Comparison of ENCODE assay signal across 8 cellular contexts in the genomic region with DNA sequence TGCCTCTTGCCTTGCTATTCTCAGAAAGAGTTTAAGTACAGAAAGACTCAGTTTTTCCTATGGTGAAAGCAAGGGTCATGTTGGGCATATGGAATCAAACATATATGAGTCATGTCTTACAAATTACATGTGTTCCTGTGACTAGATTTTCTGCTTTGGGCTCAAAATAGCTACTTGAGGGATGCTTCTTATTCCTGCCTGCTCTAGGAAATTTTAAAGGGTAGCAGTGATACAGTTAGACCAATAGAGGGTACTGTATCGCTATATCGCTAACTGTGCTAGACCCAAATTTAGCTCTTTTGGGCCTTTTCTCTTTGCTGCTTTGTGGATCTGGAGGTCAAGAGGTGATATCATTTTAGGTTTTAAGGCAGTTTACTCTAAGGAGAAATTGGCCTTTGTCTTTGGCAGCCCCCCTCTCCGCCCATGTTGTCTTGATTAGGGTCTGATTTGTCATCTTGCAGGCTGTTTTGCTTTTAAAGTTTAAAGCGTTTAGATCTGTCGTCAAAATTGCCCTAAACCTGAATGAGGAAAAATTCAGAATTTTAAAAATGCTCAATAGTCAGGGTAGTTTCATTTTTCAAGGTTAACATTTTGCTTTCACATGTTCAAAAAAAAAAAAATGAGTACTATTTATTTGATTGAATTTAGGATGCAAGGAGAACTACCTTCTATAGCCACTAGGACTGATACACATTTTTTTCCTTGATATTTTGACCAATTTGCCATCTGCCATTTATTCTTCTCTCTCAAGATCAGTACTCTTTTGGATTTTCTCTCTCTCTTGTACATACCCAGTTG. TPM values are rescaled to one million over a fixed set of nuclear protein-coding genes. Genes with fewer than 3 reads are reported as not detected.
DNase-seq lines count a peak whose midpoint lies in the region; ATAC-seq, FAIRE-seq and TF ChIP-seq lines count a peak whose summit lies in the region.

No MANE protein-coding gene starts in this region.

- TF ChIP-seq EP300 in tibial nerve (IDR thresholded peaks at IDR 0.05) = no peak

- no peak overlapping the region for H3K4ac ChIP-seq in neuronal stem cell (ENCODE audit: low read length)

- no peaks in the 10 kb centered on the region for H3K36me3 ChIP-seq in tibial nerve
- H3K36me3 ChIP-seq in neuronal stem cell (replicated peaks in 1 of 2; ENCODE audit: control insufficient read depth in 2 of 2, insufficient read depth in 2 of 2, low read length in 2 of 2) = peaks cover 0 to 6% of the 10 kb centered on the region in 2 donors

- no peaks in the 10 kb centered on the region for H3K9me3 ChIP-seq in tibial nerve
- no peaks in the 10 kb centered on the region for H3K9me3 ChIP-seq in neuronal stem cell (replicated peaks in 1 of 2; ENCODE audit: control insufficient read depth in 2 of 2, insufficient read depth in 1 of 2, low read depth in 1 of 2, low read length in 2 of 2)

- H3K4me1 ChIP-seq in tibial nerve = peaks cover 0 to 76% (median 34%) of the 10 kb centered on the region in 4 donors
- peaks cover 0 to 4% of the 10 kb centered on the region in 2 donors for H3K4me1 ChIP-seq in neuronal stem cell (ENCODE audit: control insufficient read depth in 2 of 2, insufficient read depth in 1 of 2, low read depth in 1 of 2, low read length in 2 of 2)

- no peak overlapping the region for H3K4me3 Mint-ChIP-seq in WTC11

- H3K79me1 ChIP-seq in neuronal stem cell (ENCODE audit: low read depth, low read length) = no peaks in the 10 kb centered on the region

- TF ChIP-seq POLR2A in tibial nerve (IDR thresholded peaks at IDR 0.05) = no peak

- no peak for DNase-seq in AG04449 (ENCODE audit: low read depth, low spot score)
- DNase-seq in GM19239 (ENCODE audit: insufficient read length, low spot score) = no peak
- no peak for DNase-seq in WTC11 (ENCODE audit: low spot score)
- DNase-seq in left cardiac atrium = no peak
- no peak for DNase-seq in tibial nerve (ENCODE audit: low spot score in 2 of 2)
- no peak for DNase-seq in left colon
- DNase-seq in neuronal stem cell (ENCODE audit: low spot score) = no peak

- H4K91ac ChIP-seq in neuronal stem cell (ENCODE audit: low read depth, low read length, poor library complexity) = no peak overlapping the region

- H2AFZ ChIP-seq in neuronal stem cell (ENCODE audit: low read length) = no peak overlapping the region

- H3K36me3 Mint-ChIP-seq in WTC11 = no peaks in the 10 kb centered on the region

- H3K27me3 Mint-ChIP-seq in WTC11 (ENCODE audit: low read depth) = no peaks in the 10 kb centered on the region

- no peak overlapping the region for H2BK120ac ChIP-seq in neuronal stem cell (ENCODE audit: low read depth, low read length)

- CTCF ChIA-PET in AG04449 (lab: Yijun Ruan, JAX) = interaction anchor here (0.6 to 7.6 kb wide), 42 partner anchors 9 to 235 kb away, joined by 3 to 124 read pairs (median 4); partner anchors contain the start of genes NFATC3 and PLA2G15
- CTCF ChIA-PET in WTC11 (lab: Charles Lee) = interaction anchor here (0.5 to 4.1 kb wide), 41 partner anchors 9 to 662 kb away, joined by 3 to 58 read pairs (median 5); partner anchors contain the start of genes ESRP2, NFATC3, PLA2G15 and PRMT7

- H3K27ac Mint-ChIP-seq in WTC11 = 0 out of 2 replicates have a peak overlapping the region, but pooled peaks have one; percentile 34

- WGBS in tibial nerve, 2 donors = 53 to 59% methylated on average over 5 of the region's 5 CpGs
- no CpG with 5 or more reads among the region's 5 CpGs for WGBS in neuronal stem cell (ENCODE audit: extremely low coverage in 2 of 2, insufficient read length in 2 of 2, insufficient replicate concordance in 1 of 2), 2 donors

- H2BK5ac ChIP-seq in neuronal stem cell (ENCODE audit: low read length) = no peak overlapping the region

- H3K4me3 ChIP-seq in AG04449 (ENCODE audit: low read depth, low read length) (no peak overlapping the region), tibial nerve (no peak overlapping the region), neuronal stem cell (ENCODE audit: low read length in 2 of 2) (no peak overlapping the region)

- FAIRE-seq in GM19239 (lab: Jason Lieb, UNC) = peak; percentile 39

- no peak overlapping the region for H3K14ac ChIP-seq in neuronal stem cell (ENCODE audit: low read length)

- H3K9ac ChIP-seq in neuronal stem cell (ENCODE audit: low read depth, low read length, poor library complexity) = no peak overlapping the region

- TF ChIP-seq CTCF in AG04449 (IDR thresholded peaks at IDR 0.05; ENCODE audit: insufficient read depth, low read length, missing control alignments) = peak; percentile 46
- TF ChIP-seq CTCF in WTC11 (IDR thresholded peaks at IDR 0.05) = no peak; the same call in 1 of the 2 replicates
- peak in 4 of 5 experiments; percentile 23 to 46 (median 35) for TF ChIP-seq CTCF in tibial nerve (IDR thresholded peaks at IDR 0.05)

- peak; percentile 89 for ATAC-seq in WTC11
- peak; percentile 41 to 60 for ATAC-seq in left cardiac atrium
- ATAC-seq in left colon = no peak
- no peak for ATAC-seq in GM21717 (IDR thresholded peaks at IDR 0.05; ENCODE audit: unreplicated experiment)

- H3K4me1 Mint-ChIP-seq in WTC11 = peaks cover 40% of the 10 kb centered on the region

- peak overlapping the region in 2 of 4 donors; percentile 37 to 57 for H3K27ac ChIP-seq in tibial nerve
- H3K27ac ChIP-seq in neuronal stem cell (replicated peaks; ENCODE audit: low read length) = no peak overlapping the region

- no peak overlapping the region for H3K23ac ChIP-seq in neuronal stem cell (ENCODE audit: low read depth, low read length, poor library complexity)

- H3K27me3 ChIP-seq in tibial nerve (no peaks in the 10 kb centered on the region), neuronal stem cell (ENCODE audit: control insufficient read depth in 3 of 3, insufficient read depth in 3 of 3, low read depth in 1 of 3, low read length in 3 of 3) (no peaks in the 10 kb centered on the region)

- no peak overlapping the region for H3K4me2 ChIP-seq in neuronal stem cell (ENCODE audit: insufficient read depth, low read length, poor library complexity, severe bottlenecking)

- POLR2A ChIA-PET in AG04449 (lab: Yijun Ruan, JAX) (interaction anchor here (0.9 kb wide), 1 partner anchor 11 kb away, joined by 3 read pairs; no protein-coding TSS in a partner anchor), WTC11 (lab: Charles Lee) (interaction anchor here (0.6 to 1.1 kb wide), 2 partner anchors 8 to 9 kb away, joined by 3 to 5 read pairs; no protein-coding TSS in a partner anchor)

- no peak overlapping the region for H2BK15ac ChIP-seq in neuronal stem cell (ENCODE audit: low read length)

- no peak overlapping the region for H2AK5ac ChIP-seq in neuronal stem cell (ENCODE audit: low read depth, low read length)

- no peak overlapping the region for H4K8ac ChIP-seq in neuronal stem cell (ENCODE audit: low read depth, low read length)

- no peaks in the 10 kb centered on the region for H3K9me3 Mint-ChIP-seq in WTC11

- intact Hi-C loops in left cardiac atrium (cut with DNase I) (loop anchor here (5.0 kb wide), 1 partner anchor 133 kb away; no protein-coding TSS in a partner anchor), left colon (cut with DNase I, micrococcal nuclease) (loop anchor here (5.0 to 10.0 kb wide), 2 partner anchors 33 to 131 kb away; no protein-coding TSS in a partner anchor)

- no peak overlapping the region for H3K18ac ChIP-seq in neuronal stem cell (ENCODE audit: low read length)

- H2BK12ac ChIP-seq in neuronal stem cell (ENCODE audit: low read length) = no peak overlapping the region

TF ChIP-seq in WTC11, 78 proteins besides CTCF, POLR2A, EP300 and RAD21:
- no peak for TF ChIP-seq ATF6 (CRISPR knock-in tag; IDR thresholded peaks at IDR 0.05)
- TF ChIP-seq GABPB1 (CRISPR knock-in tag; IDR thresholded peaks at IDR 0.05) = no peak
- TF ChIP-seq TEAD4 (CRISPR knock-in tag; IDR thresholded peaks at IDR 0.05) = no peak
- TF ChIP-seq ZNF232 (CRISPR knock-in tag; IDR thresholded peaks at IDR 0.05) = no peak
- no peak for TF ChIP-seq SP1 (CRISPR knock-in tag; conservative IDR thresholded peaks at IDR 0.05)
- TF ChIP-seq MLX (CRISPR knock-in tag; IDR thresholded peaks at IDR 0.05) = no peak
- no peak for TF ChIP-seq NR3C1 (CRISPR knock-in tag; conservative IDR thresholded peaks at IDR 0.05; ENCODE audit: low read depth)
- no peak for TF ChIP-seq ZNF396 (CRISPR knock-in tag; IDR thresholded peaks at IDR 0.05; ENCODE audit: borderline replicate concordance)

RNA-seq across cellular contexts. Expression of gene NFATC3, which starts 8.8 kb away (rescaled TPM):
- total RNA-seq in WTC11 (2021) = 32.5 to 34.6 TPM (median 33.3 TPM) in 3 replicates
- 10 to 100 TPM; 25.9 to 28.9 TPM for total RNA-seq in left cardiac atrium
- total RNA-seq in tibial nerve = 100 to 1,000 TPM in 2 of 4 donors, 10 to 100 TPM in 2; 81.4 to 105 (median 97.1) TPM
- total RNA-seq in left colon = 10 to 100 TPM; 24.6 to 24.9 TPM
- polyA plus RNA-seq in neuronal stem cell (2013, experiment 1 of 2) = 23.7 TPM
- 24.7 TPM for polyA plus RNA-seq in neuronal stem cell (2013, experiment 2 of 2)

Comparison
In these comparisons a context has a peak if more than half of its experiments do, and no peak if none do; other contexts are left out.
1. ATAC-seq: peak in WTC11 (single experiment) and left cardiac atrium (2 of 2); none in left colon (single experiment) and GM21717 (single experiment).